In the genomic region with DNA sequence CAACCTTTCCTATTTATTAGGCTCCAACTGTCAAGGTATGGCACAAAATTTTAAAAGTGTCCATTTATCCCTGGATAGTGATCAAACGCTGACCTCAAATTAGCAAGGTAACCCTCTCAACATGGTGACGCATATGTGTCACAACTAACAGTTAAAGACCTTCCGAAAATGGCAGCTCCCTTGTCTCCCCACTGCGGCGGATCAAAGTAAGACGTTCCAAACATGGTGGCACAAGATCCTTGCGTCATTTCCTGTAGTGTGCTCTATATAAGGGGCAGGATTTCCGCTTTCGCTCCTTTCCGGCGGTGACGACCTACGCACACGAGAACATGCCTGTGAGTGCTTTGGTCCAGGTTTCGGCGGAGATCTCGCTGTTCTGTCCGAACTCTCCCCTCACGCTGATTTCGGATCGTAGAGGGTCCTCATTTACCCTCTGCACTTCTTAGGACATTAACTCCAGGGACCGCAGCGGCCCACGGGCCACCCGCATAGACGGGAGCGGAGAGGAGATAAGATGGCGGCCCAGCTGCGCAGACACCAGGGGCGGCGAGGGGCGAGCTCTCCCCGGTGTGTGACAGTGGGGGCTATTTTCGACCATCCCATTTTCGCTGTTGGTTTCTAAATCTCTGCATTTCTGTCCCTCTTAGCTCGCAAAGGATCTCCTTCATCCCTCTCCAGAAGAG, we compare ENCODE assay signal across 1 cellular context.
TF ChIP-seq lines count a peak whose summit lies in the region.

A gene (plus strand): TSS at position 295 of the 683 bp plus-strand sequence. CDS start 35 bp downstream, at position 330.

TF ChIP-seq in IMR-90, 13 proteins besides CTCF, POLR2A, EP300 and RAD21 (continued from another document):
- TF ChIP-seq RCOR1 (IDR thresholded peaks at IDR 0.05; ENCODE audit: insufficient replicate concordance, low read length) (no peak), MAFK (IDR thresholded peaks at IDR 0.05; ENCODE audit: low read depth, low read length) (no peak)
